9 cellular contexts compared by ENCODE assay signal in the genomic region with DNA sequence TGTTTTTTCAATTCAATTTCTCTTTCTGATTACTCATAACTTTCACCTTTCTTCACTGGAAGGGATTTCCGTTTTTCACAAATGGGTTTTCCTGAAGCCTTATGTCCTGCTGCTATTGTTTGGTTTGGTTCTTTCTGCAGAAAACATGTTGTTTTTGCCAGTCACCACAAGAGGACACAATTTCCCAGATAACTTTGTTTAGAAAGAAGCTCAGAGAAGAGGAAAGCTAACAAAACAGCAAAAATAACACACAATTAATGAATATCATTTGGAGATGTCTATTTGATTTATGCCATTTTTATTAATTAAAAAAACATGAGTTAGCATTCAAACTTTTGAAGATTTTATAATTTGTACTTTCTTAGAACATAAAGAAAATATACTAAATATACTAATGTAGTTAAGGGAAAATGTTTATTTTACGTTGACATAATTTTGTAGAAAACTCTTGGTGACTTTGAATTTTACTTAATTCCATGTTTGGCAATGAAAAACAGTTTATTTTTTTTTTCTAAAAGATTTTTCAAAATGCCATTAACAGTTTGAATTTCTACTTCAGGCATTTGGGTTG. TPM values are rescaled to one million over a fixed set of nuclear protein-coding genes. Genes with fewer than 3 reads are reported as not detected.
DNase-seq lines count a peak whose midpoint lies in the region; ATAC-seq and TF ChIP-seq lines count a peak whose summit lies in the region.
"Had no signal": no experiment of that assay in that cellular context is flagged by ENCODE, and none has a peak within 500 bp of the region (broad histone marks: within the 10 kb centered on the region; RNA-seq: fewer than 3 reads in every experiment).

No MANE protein-coding gene starts in this region.

- H3K4me3 Mint-ChIP-seq in stimulated activated effector memory CD8-positive, alpha-beta T cell treated with anti-CD3 and anti-CD28 coated beads, Interleukin-12 subunit alpha, Interleukin-12 subunit beta, amount 100 ng/mL, for 72 hours, result no peak overlapping the region
- H3K4me3 Mint-ChIP-seq: stimulated activated naive CD8-positive, alpha-beta T cell treated with anti-CD3 and anti-CD28 coated beads, Interleukin-15, Interleukin-2, amounts not matched to agents 100 ng/mL and 50 ng/mL, for 24 hours had no signal

- no peak overlapping the region for H3K27ac Mint-ChIP-seq in stimulated activated effector memory CD8-positive, alpha-beta T cell treated with anti-CD3 and anti-CD28 coated beads, Interleukin-12 subunit alpha, Interleukin-12 subunit beta, amount 100 ng/mL, for 72 hours
- H3K27ac Mint-ChIP-seq: stimulated activated naive CD8-positive, alpha-beta T cell treated with anti-CD3 and anti-CD28 coated beads, Interleukin-15, Interleukin-2, amounts not matched to agents 100 ng/mL and 50 ng/mL, for 24 hours had no signal

- no peak for DNase-seq in BJ (ENCODE audit: low read depth)
- DNase-seq in HuH-7 (ENCODE audit: low spot score), result peak; percentile 35
- peak; percentile 48 for DNase-seq in glomerular visceral epithelial cell (ENCODE audit: extremely low spot score)
- DNase-seq in stimulated activated effector memory CD8-positive, alpha-beta T cell treated with anti-CD3 and anti-CD28 coated beads, Interleukin-12 subunit alpha, Interleukin-12 subunit beta, amount 100 ng/mL, for 72 hours (ENCODE audit: low spot score in 2 of 2), result no peak
- no peak for DNase-seq in CD1c-positive myeloid dendritic cell (ENCODE audit: extremely low spot score)

- no peak overlapping the region for H3K4me3 ChIP-seq in BJ (ENCODE audit: low read depth, low read length)

- POLR2A ChIA-PET in BJ (lab: Charles Lee), result interaction anchor here (0.6 kb wide), 1 partner anchor 34 kb away, joined by 4 read pairs; no protein-coding TSS in a partner anchor

- no peak for ATAC-seq in SK-N-SH treated with all-trans-retinoic acid at 6 μM for 48 hours
- no peak for ATAC-seq in stimulated activated effector memory CD8-positive, alpha-beta T cell treated with anti-CD3 and anti-CD28 coated beads, Interleukin-12 subunit alpha, Interleukin-12 subunit beta, amount 100 ng/mL, for 72 hours
- ATAC-seq in HG03457 (IDR thresholded peaks at IDR 0.05; ENCODE audit: unreplicated experiment), result no peak
- no peak for ATAC-seq in HG02981 (IDR thresholded peaks at IDR 0.05; ENCODE audit: unreplicated experiment)

- H3K27me3 ChIP-seq in BJ (ENCODE audit: control insufficient read depth, insufficient read depth, low read length), result no peaks in the 10 kb centered on the region

- H3K36me3 ChIP-seq in BJ (ENCODE audit: control insufficient read depth, insufficient read depth, low read length), result no peaks in the 10 kb centered on the region

- CTCF ChIA-PET in BJ (lab: Yijun Ruan, JAX), result interaction anchor here (0.7 to 2.4 kb wide), 4 partner anchors 11 to 428 kb away, joined by 3 to 16 read pairs (median 4); no protein-coding TSS in a partner anchor

- no peaks in the 10 kb centered on the region for H3K4me1 Mint-ChIP-seq in stimulated activated effector memory CD8-positive, alpha-beta T cell treated with anti-CD3 and anti-CD28 coated beads, Interleukin-12 subunit alpha, Interleukin-12 subunit beta, amount 100 ng/mL, for 72 hours

- no peaks in the 10 kb centered on the region for H3K36me3 Mint-ChIP-seq in stimulated activated effector memory CD8-positive, alpha-beta T cell treated with anti-CD3 and anti-CD28 coated beads, Interleukin-12 subunit alpha, Interleukin-12 subunit beta, amount 100 ng/mL, for 72 hours

- TF ChIP-seq CTCF in BJ (IDR thresholded peaks at IDR 0.05; ENCODE audit: insufficient read depth, low read depth, low read length), result peak; percentile 88

- no peaks in the 10 kb centered on the region for H3K9me3 Mint-ChIP-seq in stimulated activated effector memory CD8-positive, alpha-beta T cell treated with anti-CD3 and anti-CD28 coated beads, Interleukin-12 subunit alpha, Interleukin-12 subunit beta, amount 100 ng/mL, for 72 hours
- H3K9me3 Mint-ChIP-seq: stimulated activated naive CD8-positive, alpha-beta T cell treated with anti-CD3 and anti-CD28 coated beads, Interleukin-15, Interleukin-2, amounts not matched to agents 100 ng/mL and 50 ng/mL, for 24 hours had no signal

TF ChIP-seq in SK-N-SH treated with all-trans-retinoic acid at 6 μM for 48 hours, 23 proteins besides CTCF, POLR2A, EP300 and RAD21:
- TF ChIP-seq ZNF565 (CRISPR knock-in tag; conservative IDR thresholded peaks at IDR 0.05; ENCODE audit: low read depth) (no peak), TCF4 (CRISPR knock-in tag; IDR thresholded peaks at IDR 0.05; ENCODE audit: borderline replicate concordance) (0 out of 2 replicates have a peak, but pooled peaks have one; percentile 31)

RNA-seq across cellular contexts. Expression of gene TWIST1, which starts 4.7 kb away (rescaled TPM):
- polyA plus RNA-seq in BJ (2011; rRNA removed), result 19.8 and 28.2 TPM in 2 replicates
- 39.1 and 47.7 TPM in 2 replicates for polyA minus RNA-seq in BJ (2011; rRNA and poly(A)+ RNA removed)

RNA-seq across cellular contexts. Expression of gene FERD3L, which starts 23.1 kb away (rescaled TPM):
- polyA plus RNA-seq in BJ (2011; rRNA removed), result not detected in 2 replicates
- polyA minus RNA-seq in BJ (2011; rRNA and poly(A)+ RNA removed), result not detected in 2 replicates

Comparison
In these comparisons a context has a peak if more than half of its experiments do, and no peak if none do; other contexts are left out.
1. DNase-seq: peak in HuH-7 (single experiment) and glomerular visceral epithelial cell (single experiment); none in BJ (single experiment), stimulated activated effector memory CD8-positive, alpha-beta T cell treated with anti-CD3 and anti-CD28 coated beads, Interleukin-12 subunit alpha, Interleukin-12 subunit beta, amount 100 ng/mL, for 72 hours (0 of 2) and CD1c-positive myeloid dendritic cell (single experiment).